ENCODE assay signal across 1 cellular context in the genomic region with DNA sequence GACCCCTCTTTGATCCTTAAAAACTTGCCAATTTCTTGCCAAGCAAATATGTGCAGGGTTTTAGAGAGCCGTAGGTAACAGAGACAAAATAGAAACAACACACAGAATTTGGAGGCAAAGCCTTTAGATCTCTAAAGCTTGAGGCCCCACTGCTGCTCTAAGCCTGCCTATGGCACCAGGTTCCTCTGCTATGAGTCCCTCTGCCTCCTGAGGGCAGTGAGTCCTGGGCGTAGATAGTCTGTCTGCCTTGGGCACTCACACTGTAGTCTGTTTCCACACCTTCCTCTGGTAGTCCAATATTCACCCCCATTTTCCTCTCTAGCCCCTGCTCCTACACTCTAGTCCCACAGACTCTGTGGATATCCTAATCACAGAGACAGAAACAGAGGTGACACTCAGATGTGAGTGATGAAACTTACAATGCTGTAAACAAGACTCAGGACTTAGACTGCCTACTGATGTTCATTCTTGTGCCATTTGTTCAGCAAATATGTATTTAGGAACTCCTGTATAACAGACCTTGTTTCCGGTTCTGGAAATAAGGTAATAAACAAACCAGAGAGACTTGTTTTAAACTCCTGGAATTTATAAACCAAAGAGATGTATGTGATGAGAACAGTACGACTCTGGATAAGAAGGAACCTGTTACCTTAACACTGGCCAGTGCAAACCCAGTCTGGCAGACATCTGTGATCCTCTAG.
TF ChIP-seq lines count a peak whose summit lies in the region.

No MANE protein-coding gene starts in this region.

TF ChIP-seq in HCT116, 20 proteins besides CTCF, POLR2A, EP300 and RAD21 (continued from another document):
- TF ChIP-seq, protein P1, sequence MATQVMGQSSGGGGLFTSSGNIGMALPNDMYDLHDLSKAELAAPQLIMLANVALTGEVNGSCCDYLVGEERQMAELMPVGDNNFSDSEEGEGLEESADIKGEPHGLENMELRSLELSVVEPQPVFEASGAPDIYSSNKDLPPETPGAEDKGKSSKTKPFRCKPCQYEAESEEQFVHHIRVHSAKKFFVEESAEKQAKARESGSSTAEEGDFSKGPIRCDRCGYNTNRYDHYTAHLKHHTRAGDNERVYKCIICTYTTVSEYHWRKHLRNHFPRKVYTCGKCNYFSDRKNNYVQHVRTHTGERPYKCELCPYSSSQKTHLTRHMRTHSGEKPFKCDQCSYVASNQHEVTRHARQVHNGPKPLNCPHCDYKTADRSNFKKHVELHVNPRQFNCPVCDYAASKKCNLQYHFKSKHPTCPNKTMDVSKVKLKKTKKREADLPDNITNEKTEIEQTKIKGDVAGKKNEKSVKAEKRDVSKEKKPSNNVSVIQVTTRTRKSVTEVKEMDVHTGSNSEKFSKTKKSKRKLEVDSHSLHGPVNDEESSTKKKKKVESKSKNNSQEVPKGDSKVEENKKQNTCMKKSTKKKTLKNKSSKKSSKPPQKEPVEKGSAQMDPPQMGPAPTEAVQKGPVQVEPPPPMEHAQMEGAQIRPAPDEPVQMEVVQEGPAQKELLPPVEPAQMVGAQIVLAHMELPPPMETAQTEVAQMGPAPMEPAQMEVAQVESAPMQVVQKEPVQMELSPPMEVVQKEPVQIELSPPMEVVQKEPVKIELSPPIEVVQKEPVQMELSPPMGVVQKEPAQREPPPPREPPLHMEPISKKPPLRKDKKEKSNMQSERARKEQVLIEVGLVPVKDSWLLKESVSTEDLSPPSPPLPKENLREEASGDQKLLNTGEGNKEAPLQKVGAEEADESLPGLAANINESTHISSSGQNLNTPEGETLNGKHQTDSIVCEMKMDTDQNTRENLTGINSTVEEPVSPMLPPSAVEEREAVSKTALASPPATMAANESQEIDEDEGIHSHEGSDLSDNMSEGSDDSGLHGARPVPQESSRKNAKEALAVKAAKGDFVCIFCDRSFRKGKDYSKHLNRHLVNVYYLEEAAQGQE (IDR thresholded peaks at IDR 0.05; ENCODE audit: low read depth), result no peak
